In genomic region chr5:174533771-174534221, GRCh38 we compare ENCODE assay signal across 1 cellular context.
TF ChIP-seq lines count a peak whose summit lies in the region.

No MANE protein-coding gene starts in this region.

TF ChIP-seq in HEK293, 187 proteins besides CTCF, POLR2A, EP300 and RAD21 (continued from another document and continues in another):
- TF ChIP-seq ZBTB44 (tag by site-specific recombination; IDR thresholded peaks at IDR 0.05) (no peak), REST (tag by site-specific recombination; IDR thresholded peaks at IDR 0.05) (no peak), ZNF704 (tag by site-specific recombination; IDR thresholded peaks at IDR 0.05) (no peak), ZBTB26 (tag by site-specific recombination; optimal IDR thresholded peaks at IDR 0.05) (no peak), ZIC2 (tag by site-specific recombination; IDR thresholded peaks at IDR 0.05) (peak; percentile 39; the same call in 1 of the 2 replicates), ZNF23 (tag by site-specific recombination; IDR thresholded peaks at IDR 0.05; ENCODE audit: borderline replicate concordance) (no peak), ZNF423 (tag by site-specific recombination; IDR thresholded peaks at IDR 0.05) (no peak), ZNF555 (tag by site-specific recombination; conservative IDR thresholded peaks at IDR 0.05) (no peak), GLIS1 (tag by site-specific recombination; IDR thresholded peaks at IDR 0.05) (0 out of 2 replicates have a peak, but pooled peaks have one; percentile 9), PRDM10 (tag by site-specific recombination; IDR thresholded peaks at IDR 0.05) (peak; percentile 44), ZSCAN30 (tag by site-specific recombination; IDR thresholded peaks at IDR 0.05) (no peak), PRDM2 (tag by site-specific recombination; IDR thresholded peaks at IDR 0.05; ENCODE audit: borderline replicate concordance) (no peak), ZNF791 (tag by site-specific recombination; IDR thresholded peaks at IDR 0.05) (no peak), ZNF433 (tag by site-specific recombination; IDR thresholded peaks at IDR 0.05; ENCODE audit: low read depth) (no peak), BCL6B (tag by site-specific recombination; IDR thresholded peaks at IDR 0.05) (no peak), SP7 (tag by site-specific recombination; IDR thresholded peaks at IDR 0.05) (peak; percentile 90), ZNF155 (tag by site-specific recombination; IDR thresholded peaks at IDR 0.05) (no peak), ZNF416 (tag by site-specific recombination; IDR thresholded peaks at IDR 0.05) (no peak), BCL11A (tag by site-specific recombination; IDR thresholded peaks at IDR 0.05; ENCODE audit: low read depth) (no peak), ZNF138 (tag by site-specific recombination; IDR thresholded peaks at IDR 0.05; ENCODE audit: borderline replicate concordance) (no peak), ZNF792 (tag by site-specific recombination; IDR thresholded peaks at IDR 0.05) (no peak), ZNF544 (tag by site-specific recombination; IDR thresholded peaks at IDR 0.05) (no peak), ZNF112 (tag by site-specific recombination; IDR thresholded peaks at IDR 0.05) (no peak), YY2 (tag by site-specific recombination; IDR thresholded peaks at IDR 0.05) (no peak), ZNF701 (tag by site-specific recombination; IDR thresholded peaks at IDR 0.05) (no peak), KLF17 (tag by site-specific recombination; IDR thresholded peaks at IDR 0.05) (peak; percentile 76), ZNF660 (tag by site-specific recombination; IDR thresholded peaks at IDR 0.05) (no peak; the same call in 1 of the 2 replicates), KLF10 (tag by site-specific recombination; IDR thresholded peaks at IDR 0.05) (peak; percentile 65; the same call in 1 of the 2 replicates), OSR2 (tag by site-specific recombination; IDR thresholded peaks at IDR 0.05) (peak; percentile 76), ZNF335 (tag by site-specific recombination; conservative IDR thresholded peaks at IDR 0.05) (no peak), GLIS2 (tag by site-specific recombination; IDR thresholded peaks at IDR 0.05) (no peak), ZNF488 (tag by site-specific recombination; IDR thresholded peaks at IDR 0.05) (no peak), ZNF560 (tag by site-specific recombination; IDR thresholded peaks at IDR 0.05; ENCODE audit: borderline replicate concordance) (no peak), TRIM28 (IDR thresholded peaks at IDR 0.05; ENCODE audit: borderline replicate concordance, low read length) (no peak), ZNF707 (tag by site-specific recombination; IDR thresholded peaks at IDR 0.05) (no peak), ZNF513 (tag by site-specific recombination; IDR thresholded peaks at IDR 0.05) (no peak), GFI1B (tag by site-specific recombination; IDR thresholded peaks at IDR 0.05) (peak; percentile 91)
